ENCODE assay signal across 18 cellular contexts in the genomic region with DNA sequence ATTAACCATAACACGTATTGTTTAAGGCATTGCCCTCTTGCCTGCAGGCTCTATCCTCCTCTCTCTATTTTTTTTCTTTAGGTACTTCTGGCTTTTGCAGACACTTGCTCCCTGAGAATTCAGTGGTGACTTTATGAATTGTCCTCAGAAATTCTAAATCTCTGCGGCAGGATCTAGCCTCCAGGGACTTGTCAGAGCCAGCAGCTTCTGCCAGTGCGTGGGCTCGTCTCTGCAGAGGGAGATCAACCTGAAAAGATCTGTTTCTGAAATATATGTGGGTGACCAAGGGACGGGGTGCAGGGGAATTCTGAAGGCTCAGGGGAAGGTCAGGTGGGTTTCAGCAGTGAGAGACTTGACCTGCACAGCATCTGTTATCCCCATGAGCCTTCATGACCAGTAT. TPM values are rescaled to one million over a fixed set of nuclear protein-coding genes. Genes with fewer than 3 reads are reported as not detected.
DNase-seq lines count a peak whose midpoint lies in the region; FAIRE-seq and TF ChIP-seq lines count a peak whose summit lies in the region.
"Had no signal": no experiment of that assay in that cellular context is flagged by ENCODE, and none has a peak within 500 bp of the region (broad histone marks: within the 10 kb centered on the region; RNA-seq: fewer than 3 reads in every experiment).

No MANE protein-coding gene starts in this region.

- no peak overlapping the region for H3K27ac Mint-ChIP-seq in activated naive CD4-positive, alpha-beta T cell treated with anti-CD3 and anti-CD28 coated beads for 36 hours
- H3K27ac Mint-ChIP-seq: CD4-positive, CD25-positive, alpha-beta regulatory T cell; IgD-negative memory B cell had no signal

- peak; percentile 52 for DNase-seq in D341Med (ENCODE audit: low spot score)
- peak; percentile 11 for DNase-seq in coronary artery (ENCODE audit: low spot score)
- DNase-seq in occipital lobe (lab: John Stamatoyannopoulos, UW): peak; percentile 21
- DNase-seq in activated naive CD4-positive, alpha-beta T cell treated with anti-CD3 and anti-CD28 coated beads for 36 hours: no peak
- DNase-seq in urothelium cell line (ENCODE audit: low spot score): no peak
- DNase-seq in ascending aorta (ENCODE audit: low spot score in 2 of 2): no peak
- DNase-seq: CD4-positive, CD25-positive, alpha-beta regulatory T cell; DMS153; DMS79 treated with DMSO at 0.1 percent for 48 hours; EL; GOT3; H9 had no signal

- H3K4me3 Mint-ChIP-seq in activated naive CD4-positive, alpha-beta T cell treated with anti-CD3 and anti-CD28 coated beads for 36 hours: no peak overlapping the region
- H3K4me3 Mint-ChIP-seq: CD4-positive, CD25-positive, alpha-beta regulatory T cell; H9; IgD-negative memory B cell had no signal

- FAIRE-seq in urothelium cell line (lab: Jason Lieb, UNC): no peak
- FAIRE-seq: A549, G401.6, GM12891 had no signal

- H3K9me3 ChIP-seq in BLaER1 (no peaks in the 10 kb centered on the region), ascending aorta (no peaks in the 10 kb centered on the region)
- H3K9me3 ChIP-seq: A549 had no signal

- intact Hi-C loops in activated naive CD4-positive, alpha-beta T cell treated with anti-CD3 and anti-CD28 coated beads for 36 hours (cut with micrococcal nuclease): no loop called here
- intact Hi-C loops in ascending aorta (cut with DNase I): no loop called here

- peak overlapping the region; percentile 78 for H3K4me2 ChIP-seq in BLaER1
- H3K4me2 ChIP-seq: A549 had no signal

- H3K4me1 ChIP-seq in BLaER1 (peaks cover 89% of the 10 kb centered on the region), ascending aorta (peaks cover 16 to 27% of the 10 kb centered on the region in 2 donors)
- H3K4me1 ChIP-seq: A549 had no signal

- H3K36me3 ChIP-seq in BLaER1 (no peaks in the 10 kb centered on the region), ascending aorta (peaks cover 28 to 35% of the 10 kb centered on the region in 2 donors)

- peak overlapping the region; percentile 1; the same call in 1 of the 2 replicates for H3K9ac ChIP-seq in BLaER1

- H3K27me3 ChIP-seq in BLaER1 (no peaks in the 10 kb centered on the region), ascending aorta (no peaks in the 10 kb centered on the region)

- no peak overlapping the region for H3K27ac ChIP-seq in BLaER1
- H3K27ac ChIP-seq in coronary artery: no peak overlapping the region
- no peak overlapping the region for H3K27ac ChIP-seq in ascending aorta
- H3K27ac ChIP-seq: A549 had no signal

- no peaks in the 10 kb centered on the region for H4K20me1 ChIP-seq in BLaER1

- CTCF ChIA-PET in activated naive CD4-positive, alpha-beta T cell treated with anti-CD3 and anti-CD28 coated beads for 36 hours (lab: Charles Lee): no interaction called here

- no peak for TF ChIP-seq CTCF in coronary artery (IDR thresholded peaks at IDR 0.05)
- TF ChIP-seq CTCF in ascending aorta (IDR thresholded peaks at IDR 0.05): no peak

- H3K36me3 Mint-ChIP-seq in activated naive CD4-positive, alpha-beta T cell treated with anti-CD3 and anti-CD28 coated beads for 36 hours (ENCODE audit: low read depth): no peaks in the 10 kb centered on the region
- H3K36me3 Mint-ChIP-seq: CD4-positive, CD25-positive, alpha-beta regulatory T cell had no signal

- no peaks in the 10 kb centered on the region for H3K4me1 Mint-ChIP-seq in activated naive CD4-positive, alpha-beta T cell treated with anti-CD3 and anti-CD28 coated beads for 36 hours (ENCODE audit: low read depth)
- H3K4me1 Mint-ChIP-seq: CD4-positive, CD25-positive, alpha-beta regulatory T cell; IgD-negative memory B cell had no signal

- no peak overlapping the region; the same call in 1 of the 2 replicates for H3K4me3 ChIP-seq in BLaER1
- H3K4me3 ChIP-seq in coronary artery: no peak overlapping the region
- H3K4me3 ChIP-seq in ascending aorta: no peak overlapping the region
- H3K4me3 ChIP-seq: A549 had no signal

- peaks cover 31% of the 10 kb centered on the region for H3K27me3 Mint-ChIP-seq in activated naive CD4-positive, alpha-beta T cell treated with anti-CD3 and anti-CD28 coated beads for 36 hours (ENCODE audit: low read depth)

- no peaks in the 10 kb centered on the region for H3K9me3 Mint-ChIP-seq in activated naive CD4-positive, alpha-beta T cell treated with anti-CD3 and anti-CD28 coated beads for 36 hours
- H3K9me3 Mint-ChIP-seq: H9 had no signal

RNA-seq across cellular contexts. Expression of gene ITGA9, which starts 48.6 kb away (rescaled TPM):
- 4.4 TPM for total RNA-seq in occipital lobe
- under 1 TPM in 1 of 2 experiments, not detected in 1; 0.20 TPM for total RNA-seq in activated naive CD4-positive, alpha-beta T cell treated with anti-CD3 and anti-CD28 coated beads for 36 hours
- total RNA-seq in ascending aorta: 56.5 TPM
- total RNA-seq: HT1080 had no signal

Comparison
In these comparisons a context has a peak if more than half of its experiments do, and no peak if none do; other contexts are left out.
1. DNase-seq: peak in D341Med (single experiment), coronary artery (single experiment) and occipital lobe (single experiment); none in activated naive CD4-positive, alpha-beta T cell treated with anti-CD3 and anti-CD28 coated beads for 36 hours (single experiment), urothelium cell line (single experiment) and ascending aorta (0 of 2).
2. RNA of gene ITGA9, which starts 48.6 kb away (total RNA-seq): 56.5 TPM in ascending aorta (single experiment); 4.4 TPM in occipital lobe (single experiment) and 0.20 TPM in activated naive CD4-positive, alpha-beta T cell treated with anti-CD3 and anti-CD28 coated beads for 36 hours; every median in the first group is over 10 times any median in the second.